1 cellular context compared by ENCODE assay signal in the genomic region with DNA sequence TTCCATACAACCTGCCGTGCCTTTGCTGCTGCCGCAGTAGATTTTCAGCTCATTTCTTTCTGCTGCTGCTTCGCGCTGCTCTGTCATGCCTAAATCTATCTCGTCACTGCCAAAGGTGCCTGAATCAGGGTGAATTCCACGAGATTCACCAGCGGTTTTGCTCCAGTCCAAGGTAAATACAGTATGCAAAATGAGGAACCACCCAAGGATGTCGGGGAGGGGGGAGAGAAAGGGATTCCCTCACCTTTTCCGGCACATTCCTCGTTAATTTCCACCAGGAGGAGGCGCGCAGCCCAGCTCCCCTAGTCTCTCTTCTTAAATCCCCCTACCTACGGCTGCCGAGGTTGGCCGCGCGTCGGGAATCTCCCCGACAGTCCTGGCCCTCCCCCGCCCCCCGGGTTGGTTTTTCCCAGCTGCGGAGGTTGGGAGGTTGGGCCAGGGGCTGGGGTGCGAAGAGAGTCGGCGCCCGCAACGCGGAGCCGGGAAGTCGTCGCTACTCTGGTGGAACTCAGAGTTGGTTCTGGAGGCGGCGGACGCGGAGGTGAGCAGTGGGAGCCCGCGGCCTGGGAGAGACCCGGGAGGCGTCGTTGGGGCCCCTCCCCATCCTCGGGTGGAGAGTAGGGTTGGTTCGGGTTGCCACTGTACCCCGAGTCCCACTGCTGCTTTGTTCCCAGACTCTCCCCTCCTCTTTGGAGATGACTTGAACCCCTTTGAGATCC.
TF ChIP-seq lines count a peak whose summit lies in the region.

A gene with protein sequence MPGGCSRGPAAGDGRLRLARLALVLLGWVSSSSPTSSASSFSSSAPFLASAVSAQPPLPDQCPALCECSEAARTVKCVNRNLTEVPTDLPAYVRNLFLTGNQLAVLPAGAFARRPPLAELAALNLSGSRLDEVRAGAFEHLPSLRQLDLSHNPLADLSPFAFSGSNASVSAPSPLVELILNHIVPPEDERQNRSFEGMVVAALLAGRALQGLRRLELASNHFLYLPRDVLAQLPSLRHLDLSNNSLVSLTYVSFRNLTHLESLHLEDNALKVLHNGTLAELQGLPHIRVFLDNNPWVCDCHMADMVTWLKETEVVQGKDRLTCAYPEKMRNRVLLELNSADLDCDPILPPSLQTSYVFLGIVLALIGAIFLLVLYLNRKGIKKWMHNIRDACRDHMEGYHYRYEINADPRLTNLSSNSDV (plus strand): TSS at position 450 of the 719 bp plus-strand sequence. CDS start 1,145 bp downstream, outside the sequence.

TF ChIP-seq in WTC11, 78 proteins besides CTCF, POLR2A, EP300 and RAD21 (continued from another document):
- TF ChIP-seq, protein P1, sequence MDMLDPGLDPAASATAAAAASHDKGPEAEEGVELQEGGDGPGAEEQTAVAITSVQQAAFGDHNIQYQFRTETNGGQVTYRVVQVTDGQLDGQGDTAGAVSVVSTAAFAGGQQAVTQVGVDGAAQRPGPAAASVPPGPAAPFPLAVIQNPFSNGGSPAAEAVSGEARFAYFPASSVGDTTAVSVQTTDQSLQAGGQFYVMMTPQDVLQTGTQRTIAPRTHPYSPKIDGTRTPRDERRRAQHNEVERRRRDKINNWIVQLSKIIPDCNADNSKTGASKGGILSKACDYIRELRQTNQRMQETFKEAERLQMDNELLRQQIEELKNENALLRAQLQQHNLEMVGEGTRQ (CRISPR knock-in tag; IDR thresholded peaks at IDR 0.05) = no peak
- TF ChIP-seq FOXJ3 (CRISPR knock-in tag; IDR thresholded peaks at IDR 0.05; ENCODE audit: borderline replicate concordance) (no peak), TP53 (CRISPR knock-in tag; IDR thresholded peaks at IDR 0.05) (peak; percentile 49; the same call in 1 of the 2 replicates), ETV6 (CRISPR knock-in tag; IDR thresholded peaks at IDR 0.05) (peak; percentile 26; the same call in 1 of the 2 replicates), SP1 (CRISPR knock-in tag; conservative IDR thresholded peaks at IDR 0.05) (peak; percentile 51; the same call in 1 of the 2 replicates), CREM (CRISPR knock-in tag; IDR thresholded peaks at IDR 0.05) (0 out of 2 replicates have a peak, but pooled peaks have one; percentile 42), FOXK1 (CRISPR knock-in tag; IDR thresholded peaks at IDR 0.05) (0 out of 2 replicates have a peak, but pooled peaks have one; percentile 28), TEAD1 (CRISPR knock-in tag; IDR thresholded peaks at IDR 0.05) (peak; percentile 77; the same call in 1 of the 2 replicates)
- TF ChIP-seq, protein P2, sequence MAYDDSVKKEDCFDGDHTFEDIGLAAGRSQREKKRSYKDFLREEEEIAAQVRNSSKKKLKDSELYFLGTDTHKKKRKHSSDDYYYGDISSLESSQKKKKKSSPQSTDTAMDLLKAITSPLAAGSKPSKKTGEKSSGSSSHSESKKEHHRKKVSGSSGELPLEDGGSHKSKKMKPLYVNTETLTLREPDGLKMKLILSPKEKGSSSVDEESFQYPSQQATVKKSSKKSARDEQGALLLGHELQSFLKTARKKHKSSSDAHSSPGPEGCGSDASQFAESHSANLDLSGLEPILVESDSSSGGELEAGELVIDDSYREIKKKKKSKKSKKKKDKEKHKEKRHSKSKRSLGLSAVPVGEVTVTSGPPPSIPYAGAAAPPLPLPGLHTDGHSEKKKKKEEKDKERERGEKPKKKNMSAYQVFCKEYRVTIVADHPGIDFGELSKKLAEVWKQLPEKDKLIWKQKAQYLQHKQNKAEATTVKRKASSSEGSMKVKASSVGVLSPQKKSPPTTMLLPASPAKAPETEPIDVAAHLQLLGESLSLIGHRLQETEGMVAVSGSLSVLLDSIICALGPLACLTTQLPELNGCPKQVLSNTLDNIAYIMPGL (CRISPR knock-in tag; IDR thresholded peaks at IDR 0.05) = peak; percentile 89; the same call in 1 of the 2 replicates
- TF ChIP-seq, protein P3, sequence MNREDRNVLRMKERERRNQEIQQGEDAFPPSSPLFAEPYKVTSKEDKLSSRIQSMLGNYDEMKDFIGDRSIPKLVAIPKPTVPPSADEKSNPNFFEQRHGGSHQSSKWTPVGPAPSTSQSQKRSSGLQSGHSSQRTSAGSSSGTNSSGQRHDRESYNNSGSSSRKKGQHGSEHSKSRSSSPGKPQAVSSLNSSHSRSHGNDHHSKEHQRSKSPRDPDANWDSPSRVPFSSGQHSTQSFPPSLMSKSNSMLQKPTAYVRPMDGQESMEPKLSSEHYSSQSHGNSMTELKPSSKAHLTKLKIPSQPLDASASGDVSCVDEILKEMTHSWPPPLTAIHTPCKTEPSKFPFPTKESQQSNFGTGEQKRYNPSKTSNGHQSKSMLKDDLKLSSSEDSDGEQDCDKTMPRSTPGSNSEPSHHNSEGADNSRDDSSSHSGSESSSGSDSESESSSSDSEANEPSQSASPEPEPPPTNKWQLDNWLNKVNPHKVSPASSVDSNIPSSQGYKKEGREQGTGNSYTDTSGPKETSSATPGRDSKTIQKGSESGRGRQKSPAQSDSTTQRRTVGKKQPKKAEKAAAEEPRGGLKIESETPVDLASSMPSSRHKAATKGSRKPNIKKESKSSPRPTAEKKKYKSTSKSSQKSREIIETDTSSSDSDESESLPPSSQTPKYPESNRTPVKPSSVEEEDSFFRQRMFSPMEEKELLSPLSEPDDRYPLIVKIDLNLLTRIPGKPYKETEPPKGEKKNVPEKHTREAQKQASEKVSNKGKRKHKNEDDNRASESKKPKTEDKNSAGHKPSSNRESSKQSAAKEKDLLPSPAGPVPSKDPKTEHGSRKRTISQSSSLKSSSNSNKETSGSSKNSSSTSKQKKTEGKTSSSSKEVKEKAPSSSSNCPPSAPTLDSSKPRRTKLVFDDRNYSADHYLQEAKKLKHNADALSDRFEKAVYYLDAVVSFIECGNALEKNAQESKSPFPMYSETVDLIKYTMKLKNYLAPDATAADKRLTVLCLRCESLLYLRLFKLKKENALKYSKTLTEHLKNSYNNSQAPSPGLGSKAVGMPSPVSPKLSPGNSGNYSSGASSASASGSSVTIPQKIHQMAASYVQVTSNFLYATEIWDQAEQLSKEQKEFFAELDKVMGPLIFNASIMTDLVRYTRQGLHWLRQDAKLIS (CRISPR knock-in tag; IDR thresholded peaks at IDR 0.05; ENCODE audit: borderline replicate concordance) = no peak
